In the genomic region with DNA sequence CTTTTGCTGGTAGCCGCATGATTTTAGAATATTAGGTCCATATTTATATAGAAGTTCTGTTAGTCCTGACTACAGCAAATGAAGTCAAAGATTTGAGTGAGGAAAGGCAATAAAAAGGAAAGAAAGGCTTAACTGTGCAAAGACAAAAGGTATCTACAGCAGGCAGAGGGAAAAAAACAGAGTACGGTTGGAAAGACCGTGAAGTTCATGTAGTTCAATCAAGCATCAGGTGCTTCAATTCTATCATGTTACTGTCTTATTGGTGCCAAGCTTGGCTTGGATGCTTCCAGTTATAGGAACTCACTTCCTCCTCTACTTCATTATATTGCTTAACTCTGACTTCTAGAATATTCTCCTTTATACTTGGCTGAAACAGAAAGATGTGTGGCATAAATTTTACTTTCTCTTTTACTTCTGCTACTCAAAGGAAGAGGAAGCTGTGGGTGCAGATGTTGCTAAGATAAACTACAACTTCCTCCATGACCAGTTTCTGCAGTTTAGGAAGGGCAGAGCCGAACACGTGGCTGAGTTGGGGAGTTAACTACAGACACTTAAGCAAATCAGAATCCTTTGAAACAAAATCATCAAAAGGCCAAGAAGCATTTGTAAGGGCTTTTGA, we compare ENCODE assay signal across 8 cellular contexts. TPM values are rescaled to one million over a fixed set of nuclear protein-coding genes. Genes with fewer than 3 reads are reported as not detected.
DNase-seq lines count a peak whose midpoint lies in the region; ATAC-seq and TF ChIP-seq lines count a peak whose summit lies in the region.

No MANE protein-coding gene starts in this region.

- no peak overlapping the region for H3K4ac ChIP-seq in H9 (ENCODE audit: low read depth, low read length)

- no peak overlapping the region for H2AFZ ChIP-seq in H9 (ENCODE audit: low read length)

- H3K79me1 ChIP-seq in H9 (ENCODE audit: insufficient read depth, low read depth, low read length, poor library complexity, severe bottlenecking): no peaks in the 10 kb centered on the region

- no peak overlapping the region for H3T11ph ChIP-seq in H9 (ENCODE audit: low read length)

- H3K27me3 Mint-ChIP-seq in activated naive CD8-positive, alpha-beta T cell: no peaks in the 10 kb centered on the region
- no peaks in the 10 kb centered on the region for H3K27me3 Mint-ChIP-seq in memory B cell
- peaks cover 3% of the 10 kb centered on the region for H3K27me3 Mint-ChIP-seq in H9 (ENCODE audit: low read depth)

- no peak overlapping the region for H2BK15ac ChIP-seq in H9 (ENCODE audit: low read depth, low read length)

- no peak overlapping the region for H4K91ac ChIP-seq in H9 (ENCODE audit: insufficient read length, low read depth, low read length)

- H2BK12ac ChIP-seq in H9 (ENCODE audit: insufficient read length, low read depth, low read length): no peak overlapping the region

- H2AK5ac ChIP-seq in H9 (ENCODE audit: insufficient read length, low read length): no peak overlapping the region

- H3K79me2 ChIP-seq in H9 (ENCODE audit: insufficient read depth, low read length): no peaks in the 10 kb centered on the region

- peak overlapping the region; percentile 73 for H3K4me3 Mint-ChIP-seq in activated naive CD8-positive, alpha-beta T cell
- H3K4me3 Mint-ChIP-seq in memory B cell (peak overlapping the region; percentile 54), H9 (no peak overlapping the region)

- H3K4me1 Mint-ChIP-seq in activated naive CD8-positive, alpha-beta T cell (ENCODE audit: low read depth): peaks cover 65% of the 10 kb centered on the region
- H3K4me1 Mint-ChIP-seq in memory B cell: peaks cover 13% of the 10 kb centered on the region
- peaks cover 0 to 6% of the 10 kb centered on the region in 2 experiments; a peak in 2 of 4 replicates for H3K4me1 Mint-ChIP-seq in H9

- no peak overlapping the region for H2BK5ac ChIP-seq in H9 (ENCODE audit: insufficient read length, low read length)

- no peak overlapping the region for H3K9ac ChIP-seq in H9 (ENCODE audit: extremely low read depth, insufficient read length, low read length)

- H3K4me1 ChIP-seq in thoracic aorta (ENCODE audit: control insufficient read depth in 1 of 2, low read depth in 2 of 2): no peaks in the 10 kb centered on the region
- no peaks in the 10 kb centered on the region for H3K4me1 ChIP-seq in H9 (ENCODE audit: insufficient read depth, low read length)

- no peak overlapping the region for H3K23ac ChIP-seq in H9 (ENCODE audit: insufficient read length, low read depth, low read length)

- ATAC-seq in GM18861 (IDR thresholded peaks at IDR 0.05; ENCODE audit: unreplicated experiment): peak; percentile 97
- peak; percentile 98 for ATAC-seq in HG02938 (IDR thresholded peaks at IDR 0.05; ENCODE audit: unreplicated experiment)
- ATAC-seq in memory B cell (ENCODE audit: low read depth): peak; percentile 98
- peak; percentile 47 for ATAC-seq in thoracic aorta (ENCODE audit: insufficient number of reproducible peaks, low FRiP score, low read depth)

- H3K9me3 ChIP-seq in thoracic aorta (no peaks in the 10 kb centered on the region), H9 (ENCODE audit: control insufficient read depth, low read depth, low read length) (no peaks in the 10 kb centered on the region)

- no peak overlapping the region for H3K56ac ChIP-seq in H9 (ENCODE audit: insufficient read length, low read depth, low read length)

- no peak overlapping the region for H4K8ac ChIP-seq in H9 (replicated peaks; ENCODE audit: insufficient read length, low read depth, low read length)

- no peaks in the 10 kb centered on the region for H3K27me3 ChIP-seq in thoracic aorta (replicated peaks; ENCODE audit: insufficient read depth)
- no peaks in the 10 kb centered on the region for H3K27me3 ChIP-seq in H9 (ENCODE audit: insufficient read depth, low read length)

- no peak overlapping the region for H3K14ac ChIP-seq in H9 (ENCODE audit: insufficient read depth, low read length)

- no peak overlapping the region for H4K5ac ChIP-seq in H9 (ENCODE audit: insufficient read length, low read depth, low read length)

- peak; percentile 83 for DNase-seq in RPMI7951 (ENCODE audit: low read depth)
- DNase-seq in memory B cell (ENCODE audit: low spot score in 2 of 2): peak; percentile 25 to 68
- no peak for DNase-seq in thoracic aorta (ENCODE audit: low spot score)
- no peak for DNase-seq in H9
- no peak for DNase-seq in HuH-7 (ENCODE audit: low spot score)

- H2BK120ac ChIP-seq in H9 (ENCODE audit: low read depth, low read length, poor library complexity, severe bottlenecking): no peak overlapping the region

- no peak overlapping the region for H3K18ac ChIP-seq in H9 (ENCODE audit: insufficient read length, low read depth, low read length)

- peaks cover 15% of the 10 kb centered on the region for H3K36me3 Mint-ChIP-seq in activated naive CD8-positive, alpha-beta T cell
- H3K36me3 Mint-ChIP-seq in memory B cell: peaks cover 6% of the 10 kb centered on the region
- peaks cover 4 to 9% (median 5%) of the 10 kb centered on the region in 3 experiments for H3K36me3 Mint-ChIP-seq in H9 (ENCODE audit: insufficient read depth in 1 of 3, low read depth in 3 of 3)

- H3K36me3 ChIP-seq in thoracic aorta: no peaks in the 10 kb centered on the region

- no peak overlapping the region for H3K4me2 ChIP-seq in H9 (ENCODE audit: insufficient read depth, insufficient read length, low read length)

- no peaks in the 10 kb centered on the region for H4K20me1 ChIP-seq in H9 (ENCODE audit: control insufficient read depth, insufficient read depth, insufficient read length)

- WGBS in H9 (ENCODE audit: extremely low coverage, insufficient read length, low lambda C conversion rate): no CpG with 5 or more reads among the region's 5 CpGs

- H3K27ac ChIP-seq in thoracic aorta (no peak overlapping the region), H9 (ENCODE audit: insufficient read length, low read depth, low read length) (no peak overlapping the region)

- H3K27ac Mint-ChIP-seq in activated naive CD8-positive, alpha-beta T cell: peak overlapping the region; percentile 97
- peak overlapping the region; percentile 87 for H3K27ac Mint-ChIP-seq in memory B cell
- H3K27ac Mint-ChIP-seq in H9: no peak overlapping the region; a peak in 1 of 7 replicates

- peaks cover 3% of the 10 kb centered on the region for H3K9me3 Mint-ChIP-seq in activated naive CD8-positive, alpha-beta T cell (ENCODE audit: low read depth)
- H3K9me3 Mint-ChIP-seq in memory B cell (peaks cover 2% of the 10 kb centered on the region), H9 (peaks cover 14 to 15% of the 10 kb centered on the region in 2 experiments)

- H2BK20ac ChIP-seq in H9 (ENCODE audit: low read depth, low read length, poor library complexity, severe bottlenecking): no peak overlapping the region

- no peak overlapping the region for H3K4me3 ChIP-seq in thoracic aorta

- H3K23me2 ChIP-seq in H9 (ENCODE audit: insufficient read length, low read depth, low read length, poor library complexity, severe bottlenecking): no peaks in the 10 kb centered on the region

- TF ChIP-seq CTCF in thoracic aorta (IDR thresholded peaks at IDR 0.05) (no peak), H9 (conservative IDR thresholded peaks at IDR 0.05) (no peak)

RNA-seq across cellular contexts. Expression of a gene that starts 6.7 kb away (rescaled TPM):
- total RNA-seq in RPMI7951 (2014; rRNA removed; shearing (Covaris generic)): 1.5 and 1.6 TPM in 2 replicates
- total RNA-seq in thoracic aorta (under 1 TPM; 0.54 to 0.78 TPM), H9 (2021) (1.5 and 1.7 TPM in 2 replicates)

Comparison
In these comparisons a context has a peak if more than half of its experiments do, and no peak if none do; other contexts are left out.
1. ATAC-seq: peak in every context shown above with its lines; median percentile 98 in HG02938; 98 in memory B cell; 97 in GM18861; 47 in thoracic aorta.
2. DNase-seq: peak in RPMI7951 (single experiment) and memory B cell (2 of 2); none in thoracic aorta (single experiment), H9 (single experiment) and HuH-7 (single experiment).
3. H3K27ac Mint-ChIP-seq: peak in activated naive CD8-positive, alpha-beta T cell (single experiment) and memory B cell (single experiment); none in H9 (0 of 3).
4. H3K4me3 Mint-ChIP-seq: peak in activated naive CD8-positive, alpha-beta T cell (single experiment) and memory B cell (single experiment); none in H9 (0 of 2).